In genomic region chr2:72954376-72955187, GRCh38 we compare ENCODE assay signal across 14 cellular contexts. TPM values are rescaled to one million over a fixed set of nuclear protein-coding genes. Genes with fewer than 3 reads are reported as not detected.
DNase-seq lines count a peak whose midpoint lies in the region; ATAC-seq, FAIRE-seq and TF ChIP-seq lines count a peak whose summit lies in the region.
"Had no signal": no experiment of that assay in that cellular context is flagged by ENCODE, and none has a peak within 500 bp of the region (broad histone marks: within the 10 kb centered on the region; RNA-seq: fewer than 3 reads in every experiment).

No MANE protein-coding gene starts in this region.

- 100% methylated on average over 3 of the region's 12 CpGs for WGBS in mammary epithelial cell (ENCODE audit: low coverage, missing lambda C conversion rate)
- 91% methylated on average over 7 of the region's 12 CpGs; no CpG with 5 or more reads in 1 of the 2 experiments for WGBS in H1 (ENCODE audit: extremely low coverage in 1 of 2, insufficient coverage in 1 of 2, insufficient read length in 1 of 2, insufficient replicate concordance in 2 of 2, low coverage in 1 of 2, low lambda C conversion rate in 2 of 2, missing lambda C conversion rate in 1 of 2), 2 experiments
- WGBS in sigmoid colon, 2 donors = 74 to 87% methylated on average over 12 of the region's 12 CpGs

- H3K18ac ChIP-seq in H1 (ENCODE audit: extremely low read depth, low read length) = no peak overlapping the region

- no peak for TF ChIP-seq EP300 in H1 (IDR thresholded peaks at IDR 0.05; ENCODE audit: borderline replicate concordance in 1 of 2, low read depth in 2 of 2, low read length in 2 of 2)
- TF ChIP-seq EP300 in sigmoid colon (IDR thresholded peaks at IDR 0.05) = no peak

- H2BK15ac ChIP-seq in H1 (ENCODE audit: low read length) = no peak overlapping the region

- no peak overlapping the region for H3K23ac ChIP-seq in H1 (ENCODE audit: insufficient read length)

- H2AFZ ChIP-seq in mammary epithelial cell (ENCODE audit: low read depth, low read length) (no peak overlapping the region), H1 (ENCODE audit: low read length) (no peak overlapping the region)

- no peak for FAIRE-seq in H1 (lab: Jason Lieb, UNC)
- FAIRE-seq: islet of Langerhans had no signal

- TF ChIP-seq RAD21 in H1 (IDR thresholded peaks at IDR 0.05 in 1 of 2, conservative IDR thresholded peaks at IDR 0.05 in 1 of 2; ENCODE audit: low read depth in 2 of 2, low read length in 2 of 2) = no peak

- no peaks in the 10 kb centered on the region for H3K4me1 Mint-ChIP-seq in MCF 10A (ENCODE audit: insufficient read depth, unreplicated experiment)
- peaks cover 5 to 6% of the 10 kb centered on the region in 2 donors for H3K4me1 Mint-ChIP-seq in stimulated activated naive B cell treated with anti-CD40 and anti-IgM and Interleukin-4, amounts not matched to agents 10 μg/mL and 1 μg/mL and 100 μg/mL, for 72 hours

- H3K27me3 ChIP-seq in mammary epithelial cell (ENCODE audit: insufficient read depth, low read length) (no peaks in the 10 kb centered on the region), SJCRH30 (no peaks in the 10 kb centered on the region), H1 (replicated peaks in 1 of 4; ENCODE audit: control insufficient read depth in 3 of 4, extremely low read depth in 1 of 4, insufficient read depth in 3 of 4, low read length in 3 of 4) (no peaks in the 10 kb centered on the region; a peak in 1 of 7 replicates), sigmoid colon (no peaks in the 10 kb centered on the region)
- H3K27me3 ChIP-seq: testis had no signal

- H3K4me2 ChIP-seq in mammary epithelial cell (ENCODE audit: insufficient read depth, low read depth, low read length) (no peak overlapping the region), H1 (ENCODE audit: insufficient read depth in 1 of 2, low read depth in 2 of 2, low read length in 2 of 2) (no peak overlapping the region)

- no peak for ATAC-seq in stimulated activated naive B cell treated with anti-CD40 and anti-IgM and Interleukin-4, amounts not matched to agents 10 μg/mL and 1 μg/mL and 100 μg/mL, for 72 hours (replicated peaks)

- H3K4me1 ChIP-seq in mammary epithelial cell (ENCODE audit: insufficient read depth, low read length) (no peaks in the 10 kb centered on the region), SJCRH30 (peaks cover 25% of the 10 kb centered on the region), H1 (replicated peaks in 1 of 4; ENCODE audit: control insufficient read depth in 3 of 4, insufficient read depth in 4 of 4, low read length in 3 of 4) (peaks cover 3 to 24% (median 17%) of the 10 kb centered on the region in 4 experiments), sigmoid colon (no peaks in the 10 kb centered on the region)
- H3K4me1 ChIP-seq: testis had no signal

- no peaks in the 10 kb centered on the region for H3K36me3 Mint-ChIP-seq in MCF 10A (ENCODE audit: insufficient read depth, unreplicated experiment)
- H3K36me3 Mint-ChIP-seq in stimulated activated naive B cell treated with anti-CD40 and anti-IgM and Interleukin-4, amounts not matched to agents 10 μg/mL and 1 μg/mL and 100 μg/mL, for 72 hours = peaks cover 12 to 20% of the 10 kb centered on the region in 2 donors
- H3K36me3 Mint-ChIP-seq: mesothelial cell of epicardium had no signal

- CTCF ChIA-PET in MCF 10A (lab: Yijun Ruan, JAX) = interaction anchor here (0.7 to 2.0 kb wide), 3 partner anchors 19 to 62 kb away, joined by 4 to 9 read pairs (median 5); no protein-coding TSS in a partner anchor
- CTCF ChIA-PET in mammary epithelial cell (lab: Charles Lee; ENCODE audit: low non-redundant PET) = interaction anchor here (0.7 kb wide), 1 partner anchor 378 kb away, joined by 3 read pairs; no protein-coding TSS in a partner anchor
- CTCF ChIA-PET in H1 (lab: Charles Lee; ENCODE audit: partially characterized antibody) = interaction anchor here (0.5 to 25.6 kb wide), 9 partner anchors 8 to 239 kb away, joined by 3 to 490 read pairs (median 7); no protein-coding TSS in a partner anchor

- DNase-seq in MCF 10A (ENCODE audit: unreplicated experiment) (no peak), mammary epithelial cell (no peak), SJCRH30 (peak; percentile 99), H1 (ENCODE audit: low read depth in 1 of 2, low spot score in 2 of 2) (no peak), cerebellum (ENCODE audit: low spot score) (no peak), sigmoid colon (no peak)
- DNase-seq in stimulated activated naive B cell treated with anti-CD40 and anti-IgM and Interleukin-4, amounts not matched to agents 10 μg/mL and 1 μg/mL and 100 μg/mL, for 72 hours = no peak
- no peak for DNase-seq in stimulated activated CD4-positive, alpha-beta T cell treated with anti-CD3 and anti-CD28 coated beads, Interleukin-12 subunit alpha, Interleukin-12 subunit beta, amount 100 ng/mL, for 4 hours
- DNase-seq: NCI-H2081, T1000, testis had no signal

- POLR2A ChIA-PET in MCF 10A (lab: Yijun Ruan, JAX) = no interaction called here
- POLR2A ChIA-PET in H1 (lab: Charles Lee; ENCODE audit: partially characterized antibody) = interaction anchor here (0.6 to 5.0 kb wide), 3 partner anchors 8 to 19 kb away, joined by 3 to 29 read pairs (median 3); no protein-coding TSS in a partner anchor

- dilution Hi-C loops in mammary epithelial cell (cut with HindIII; ENCODE audit: low sequenced_read_pairs) = no loop called here

- H3K79me2 ChIP-seq in mammary epithelial cell (ENCODE audit: insufficient read depth, low read length) = no peaks in the 10 kb centered on the region
- H3K79me2 ChIP-seq in H1 (ENCODE audit: control insufficient read depth in 1 of 2, insufficient read depth in 2 of 2, low read length in 2 of 2) = no peaks in the 10 kb centered on the region

- TF ChIP-seq CTCF in MCF 10A (IDR thresholded peaks at IDR 0.05; ENCODE audit: unreplicated experiment) = no peak
- no peak for TF ChIP-seq CTCF in mammary epithelial cell (conservative IDR thresholded peaks at IDR 0.05 in 1 of 2, IDR thresholded peaks at IDR 0.05 in 1 of 2; ENCODE audit: extremely low read depth in 1 of 2, insufficient read depth in 1 of 2, low read depth in 1 of 2, low read length in 2 of 2)
- no peak for TF ChIP-seq CTCF in H1 (IDR thresholded peaks at IDR 0.05; ENCODE audit: control extremely low read depth in 1 of 3, insufficient read depth in 1 of 3, low read depth in 1 of 3, low read length in 3 of 3)
- TF ChIP-seq CTCF in sigmoid colon (IDR thresholded peaks at IDR 0.05) = no peak

- H4K20me1 ChIP-seq in mammary epithelial cell (ENCODE audit: insufficient read depth, low read length) = no peaks in the 10 kb centered on the region
- no peaks in the 10 kb centered on the region for H4K20me1 ChIP-seq in H1 (replicated peaks in 1 of 2; ENCODE audit: control insufficient read depth in 1 of 2, insufficient read depth in 2 of 2, low read length in 2 of 2)

- H3K14ac ChIP-seq in H1 (ENCODE audit: insufficient read length) = no peak overlapping the region

- H3K36me3 ChIP-seq in mammary epithelial cell (ENCODE audit: insufficient read depth, low read length) (no peaks in the 10 kb centered on the region), SJCRH30 (no peaks in the 10 kb centered on the region), H1 (ENCODE audit: control insufficient read depth in 2 of 4, insufficient read depth in 4 of 4, low read length in 3 of 4) (no peaks in the 10 kb centered on the region), sigmoid colon (peaks cover 0 to 7% (median 0%) of the 10 kb centered on the region in 4 donors)

- H2AK5ac ChIP-seq in H1 (ENCODE audit: low read depth, low read length) = peak overlapping the region; percentile 95; the same call in 1 of the 2 replicates

- no peak overlapping the region for H4K5ac ChIP-seq in H1 (ENCODE audit: insufficient read length, low read depth, low read length)

- no peaks in the 10 kb centered on the region for H3K9me3 Mint-ChIP-seq in MCF 10A (ENCODE audit: unreplicated experiment)
- H3K9me3 Mint-ChIP-seq in stimulated activated naive B cell treated with anti-CD40 and anti-IgM and Interleukin-4, amounts not matched to agents 10 μg/mL and 1 μg/mL and 100 μg/mL, for 72 hours = no peaks in the 10 kb centered on the region
- H3K9me3 Mint-ChIP-seq: mesothelial cell of epicardium had no signal

- H3K9me3 ChIP-seq in mammary epithelial cell (replicated peaks; ENCODE audit: insufficient read depth, low read length) (no peaks in the 10 kb centered on the region), SJCRH30 (replicated peaks) (no peaks in the 10 kb centered on the region), H1 (ENCODE audit: insufficient read depth in 2 of 2, low read depth in 1 of 2, low read length in 1 of 2) (no peaks in the 10 kb centered on the region), sigmoid colon (no peaks in the 10 kb centered on the region)
- H3K9me3 ChIP-seq: testis had no signal

- no TSS peak for BruUV-seq in MCF 10A (replicated peaks; lab: Mats Ljungman, UMichigan)
- no TSS peak for BruUV-seq in mammary epithelial cell (replicated peaks; lab: Mats Ljungman, UMichigan)

- H3K9ac ChIP-seq in mammary epithelial cell (ENCODE audit: insufficient read depth, low read length) (no peak overlapping the region), H1 (replicated peaks in 1 of 4; ENCODE audit: extremely low read depth in 1 of 4, low read depth in 3 of 4, low read length in 3 of 4) (no peak overlapping the region)

- peak overlapping the region; percentile 99; the same call in 1 of the 2 replicates for H2BK12ac ChIP-seq in H1 (ENCODE audit: low read depth, low read length)

- no peaks in the 10 kb centered on the region for H3K27me3 Mint-ChIP-seq in MCF 10A (ENCODE audit: insufficient read depth, unreplicated experiment)
- no peaks in the 10 kb centered on the region for H3K27me3 Mint-ChIP-seq in stimulated activated naive B cell treated with anti-CD40 and anti-IgM and Interleukin-4, amounts not matched to agents 10 μg/mL and 1 μg/mL and 100 μg/mL, for 72 hours

- H4K91ac ChIP-seq in H1 (replicated peaks; ENCODE audit: insufficient read length, low read length) = peak overlapping the region; percentile 95

- H3K27ac Mint-ChIP-seq in MCF 10A (ENCODE audit: low read depth, unreplicated experiment) = peak overlapping the region; percentile 57
- peak overlapping the region; percentile 65 for H3K27ac Mint-ChIP-seq in stimulated activated naive B cell treated with anti-CD40 and anti-IgM and Interleukin-4, amounts not matched to agents 10 μg/mL and 1 μg/mL and 100 μg/mL, for 72 hours
- H3K27ac Mint-ChIP-seq: mesothelial cell of epicardium had no signal

- peak overlapping the region; percentile 44; the same call in 1 of the 2 replicates for H2BK5ac ChIP-seq in H1 (ENCODE audit: low read depth, low read length)

- H3K23me2 ChIP-seq in H1 (ENCODE audit: low read depth, low read length) = no peaks in the 10 kb centered on the region

- TF ChIP-seq POLR2A in H1 (IDR thresholded peaks at IDR 0.05; ENCODE audit: control extremely low read depth in 1 of 2, low read depth in 2 of 2, low read length in 2 of 2) = no peak
- no peak for TF ChIP-seq POLR2A in sigmoid colon (IDR thresholded peaks at IDR 0.05)

- in situ Hi-C loops in mammary epithelial cell (cut with MboI; ENCODE audit: low sequenced_read_pairs in 2 of 2) = no loop called here

- H3K56ac ChIP-seq in H1 (replicated peaks; ENCODE audit: insufficient read length, low read depth, low read length) = no peak overlapping the region

- H3K4ac ChIP-seq in H1 (replicated peaks; ENCODE audit: insufficient read length, low read depth, low read length) = peak overlapping the region; percentile 41

- H2BK120ac ChIP-seq in H1 (replicated peaks; ENCODE audit: low read depth, low read length) = peak overlapping the region; percentile 92

- no peaks in the 10 kb centered on the region; the same call in 1 of the 2 replicates for H3K79me1 ChIP-seq in H1 (ENCODE audit: low read depth, low read length)

- no peak overlapping the region for H3K4me3 Mint-ChIP-seq in MCF 10A (ENCODE audit: unreplicated experiment)
- H3K4me3 Mint-ChIP-seq in stimulated activated naive B cell treated with anti-CD40 and anti-IgM and Interleukin-4, amounts not matched to agents 10 μg/mL and 1 μg/mL and 100 μg/mL, for 72 hours = no peak overlapping the region
- H3K4me3 Mint-ChIP-seq: mesothelial cell of epicardium had no signal

- no peak overlapping the region for H3K4me3 ChIP-seq in mammary epithelial cell (replicated peaks in 1 of 3; ENCODE audit: insufficient read depth in 1 of 3, low read depth in 2 of 3, low read length in 3 of 3)
- peak overlapping the region; percentile 39 for H3K4me3 ChIP-seq in SJCRH30
- H3K4me3 ChIP-seq in H1 (ENCODE audit: extremely low read depth in 1 of 4, insufficient read depth in 2 of 4, low read depth in 3 of 4, low read length in 4 of 4) = no peak overlapping the region
- H3K4me3 ChIP-seq in sigmoid colon = no peak overlapping the region
- H3K4me3 ChIP-seq: testis had no signal

- H2BK20ac ChIP-seq in H1 (ENCODE audit: low read length) = peak overlapping the region; percentile 55; the same call in 1 of the 2 replicates

- H3K27ac ChIP-seq in mammary epithelial cell (ENCODE audit: insufficient read depth, low read depth, low read length) (no peak overlapping the region), SJCRH30 (peak overlapping the region; percentile 99), H1 (ENCODE audit: low read depth, low read length) (no peak overlapping the region), sigmoid colon (no peak overlapping the region)
- H3K27ac ChIP-seq: testis had no signal

- H4K8ac ChIP-seq in H1 (ENCODE audit: extremely low read depth, insufficient read depth, low read length) = no peak overlapping the region; the same call in 1 of the 2 replicates

- intact Hi-C loops in MCF 10A (cut with micrococcal nuclease) (no loop called here), mammary epithelial cell (cut with micrococcal nuclease) (no loop called here), sigmoid colon (cut with DNase I) (no loop called here)

RNA-seq across cellular contexts. Expression of gene EMX1, which starts 37.3 kb away (rescaled TPM):
- not detected in 2 replicates for total RNA-seq in MCF 10A (2022)
- not detected for total RNA-seq in mammary epithelial cell
- polyA plus RNA-seq in mammary epithelial cell = not detected
- polyA minus RNA-seq in mammary epithelial cell = 0.31 TPM
- total RNA-seq in SJCRH30 (2014; rRNA removed; shearing (Covaris generic)) = not detected in 2 replicates
- total RNA-seq in H1 (2021; fragmentation: NEBNext Ultra II Directional; extraction: Animal tissue kit (Norgen Biotek cat#: 25700)) = 4.8 and 4.9 TPM in 2 replicates
- 2.4 and 3.3 TPM in 2 replicates for polyA plus RNA-seq in H1 (2011; rRNA removed)
- 2.8 TPM for polyA plus RNA-seq in H1 (2011; cell fraction: cytosol; rRNA removed)
- 3.5 TPM for polyA plus RNA-seq in H1 (2011; cell fraction: nucleus; rRNA removed)
- 2.2 to 3.8 TPM (median 3.0 TPM) in 4 replicates for polyA plus RNA-seq in H1 (2012, experiment 1 of 2)
- polyA plus RNA-seq in H1 (2012, experiment 2 of 2) = 1.8 TPM
- 3.2 TPM for polyA plus RNA-seq in H1 (2013, experiment 1 of 2)
- polyA plus RNA-seq in H1 (2013, experiment 2 of 2) = 3.2 TPM
- 1.1 and 2.1 TPM in 2 replicates for polyA minus RNA-seq in H1 (2011; rRNA and poly(A)+ RNA removed)
- polyA minus RNA-seq in H1 (2011; cell fraction: cytosol; rRNA and poly(A)+ RNA removed) = 3.4 TPM
- 3.5 TPM for polyA minus RNA-seq in H1 (2011; cell fraction: nucleus; rRNA and poly(A)+ RNA removed)
- not detected for total RNA-seq in cerebellum
- not detected for total RNA-seq in sigmoid colon
- polyA plus RNA-seq in sigmoid colon = 1 to 10 TPM in 1 of 3 donors, under 1 TPM in 2; 0.60 to 1.4 (median 0.71) TPM
- total RNA-seq: M059J, mesothelial cell of epicardium had no signal

Comparison
In these comparisons a context has a peak if more than half of its experiments do, and no peak if none do; other contexts are left out.
1. DNase-seq: peak in SJCRH30 (2 of 2); none in MCF 10A (single experiment), mammary epithelial cell (single experiment), H1 (0 of 2), stimulated activated naive B cell treated with anti-CD40 and anti-IgM and Interleukin-4, amounts not matched to agents 10 μg/mL and 1 μg/mL and 100 μg/mL, for 72 hours (single experiment), cerebellum (single experiment), stimulated activated CD4-positive, alpha-beta T cell treated with anti-CD3 and anti-CD28 coated beads, Interleukin-12 subunit alpha, Interleukin-12 subunit beta, amount 100 ng/mL, for 4 hours (single experiment) and sigmoid colon (single experiment).